ENCODE assay signal across 24 cellular contexts in the genomic region with DNA sequence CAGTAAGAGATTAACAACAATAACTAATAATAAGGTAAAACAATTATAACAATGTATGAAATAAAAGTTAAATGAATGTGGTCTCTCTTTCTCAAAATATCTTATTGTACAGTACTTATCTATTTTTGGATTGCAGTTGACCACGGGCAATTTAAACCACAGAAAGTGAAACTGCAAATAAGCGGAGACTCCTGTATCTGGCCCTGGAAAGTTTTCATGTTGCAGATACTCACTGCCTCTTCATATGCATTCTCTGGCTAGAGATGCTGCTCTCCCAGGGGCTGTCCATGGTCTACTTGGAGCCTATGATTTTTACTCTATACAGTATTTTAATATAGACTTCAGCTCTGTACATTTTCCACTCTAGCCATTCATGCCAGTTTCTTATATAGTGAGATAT.
"Had no signal": no experiment of that assay in that cellular context is flagged by ENCODE, and none has a peak within 500 bp of the region (broad histone marks: within the 10 kb centered on the region; RNA-seq: fewer than 3 reads in every experiment).

No MANE protein-coding gene starts in this region.

- H3K4me1 Mint-ChIP-seq: activated T-helper 17 cell treated with anti-CD3 and anti-CD28 coated beads, Interleukin-2, amount 50 U/mL, for 72 hours; central memory CD8-positive, alpha-beta T cell; natural killer cell; WTC11 had no signal

- H3K27me3 Mint-ChIP-seq: activated T-cell treated with anti-CD3 and anti-CD28 coated beads, Interleukin-2, amount 50 U/mL, for 24 hours; activated T-helper 17 cell treated with anti-CD3 and anti-CD28 coated beads, Interleukin-2, amount 50 U/mL, for 72 hours; central memory CD8-positive, alpha-beta T cell had no signal

- H3K4me3 ChIP-seq: breast epithelium, hepatocyte, left ventricle myocardium inferior, prostate gland, spleen, tibial artery had no signal

- H3K27me3 ChIP-seq: breast epithelium, hepatocyte, spleen, tibial artery had no signal

- ATAC-seq: activated naive CD4-positive, alpha-beta T cell treated with anti-CD3 and anti-CD28 coated beads, Interleukin-2, amount 50 U/mL, for 72 hours; activated T-helper 17 cell treated with anti-CD3 and anti-CD28 coated beads, Interleukin-2, amount 50 U/mL, for 72 hours; esophagus mucosa; natural killer cell; stimulated activated naive CD8-positive, alpha-beta T cell treated with anti-CD3 and anti-CD28 coated beads, Interleukin-15, Interleukin-2, amounts not matched to agents 100 U/mL and 50 U/mL, for 24 hours; WTC11 had no signal

- H3K9me3 ChIP-seq: breast epithelium, prostate gland, spleen, tibial artery had no signal

- H3K36me3 ChIP-seq: breast epithelium, left ventricle myocardium inferior, prostate gland, spleen, tibial artery had no signal

- H3K4me1 ChIP-seq: breast epithelium, left ventricle myocardium inferior, prostate gland, spleen, tibial artery had no signal

- H3K4me3 Mint-ChIP-seq: activated T-cell treated with anti-CD3 and anti-CD28 coated beads, Interleukin-2, amount 50 U/mL, for 24 hours; activated T-helper 17 cell treated with anti-CD3 and anti-CD28 coated beads, Interleukin-2, amount 50 U/mL, for 72 hours; central memory CD8-positive, alpha-beta T cell; natural killer cell; WTC11 had no signal

- H3K36me3 Mint-ChIP-seq: activated naive CD4-positive, alpha-beta T cell treated with anti-CD3 and anti-CD28 coated beads, Interleukin-2, amount 50 U/mL, for 72 hours; natural killer cell; WTC11 had no signal

- H3K79me2 ChIP-seq: hepatocyte had no signal

- H2AFZ ChIP-seq: hepatocyte had no signal

- H3K27ac ChIP-seq: breast epithelium, hepatocyte, left ventricle myocardium inferior, prostate gland, spleen, tibial artery had no signal

- H3K9me3 Mint-ChIP-seq: activated naive CD4-positive, alpha-beta T cell treated with anti-CD3 and anti-CD28 coated beads, Interleukin-2, amount 50 U/mL, for 72 hours; activated T-cell treated with anti-CD3 and anti-CD28 coated beads, Interleukin-2, amount 50 U/mL, for 24 hours; activated T-helper 17 cell treated with anti-CD3 and anti-CD28 coated beads, Interleukin-2, amount 50 U/mL, for 72 hours; central memory CD8-positive, alpha-beta T cell had no signal

- DNase-seq: activated CD4-positive, alpha-beta T cell treated with anti-CD3 and anti-CD28 coated beads, Interleukin-2, amount 50 U/mL, for 4 hours; activated CD8-positive, alpha-beta memory T cell treated with anti-CD3 and anti-CD28 coated beads for 24 hours; activated CD8-positive, alpha-beta memory T cell treated with anti-CD3 and anti-CD28 coated beads, Interleukin-2, amount 50 U/mL, for 4 hours; activated T-cell treated with anti-CD3 and anti-CD28 coated beads, Interleukin-2, amount 50 U/mL, for 24 hours; aorta; effector memory CD4-positive, alpha-beta T cell; glutamatergic neuron; left ventricle myocardium inferior; midbrain; natural killer cell; spleen; stimulated activated CD4-positive, alpha-beta T cell treated with anti-CD3 and anti-CD28 coated beads, Interleukin-4, amount 100 ng/mL, for 24 hours; stimulated activated naive CD8-positive, alpha-beta T cell treated with anti-CD3 and anti-CD28 coated beads, Interleukin-15, Interleukin-2, amounts not matched to agents 100 U/mL and 50 U/mL, for 24 hours; substantia nigra; T-helper 9 cell; tibial artery had no signal

- H3K4me2 ChIP-seq: hepatocyte had no signal

- H3K27ac Mint-ChIP-seq: activated naive CD4-positive, alpha-beta T cell treated with anti-CD3 and anti-CD28 coated beads, Interleukin-2, amount 50 U/mL, for 72 hours; activated T-cell treated with anti-CD3 and anti-CD28 coated beads, Interleukin-2, amount 50 U/mL, for 24 hours; activated T-helper 17 cell treated with anti-CD3 and anti-CD28 coated beads, Interleukin-2, amount 50 U/mL, for 72 hours; natural killer cell; WTC11 had no signal
